1 cellular context compared by ENCODE assay signal in the genomic region with DNA sequence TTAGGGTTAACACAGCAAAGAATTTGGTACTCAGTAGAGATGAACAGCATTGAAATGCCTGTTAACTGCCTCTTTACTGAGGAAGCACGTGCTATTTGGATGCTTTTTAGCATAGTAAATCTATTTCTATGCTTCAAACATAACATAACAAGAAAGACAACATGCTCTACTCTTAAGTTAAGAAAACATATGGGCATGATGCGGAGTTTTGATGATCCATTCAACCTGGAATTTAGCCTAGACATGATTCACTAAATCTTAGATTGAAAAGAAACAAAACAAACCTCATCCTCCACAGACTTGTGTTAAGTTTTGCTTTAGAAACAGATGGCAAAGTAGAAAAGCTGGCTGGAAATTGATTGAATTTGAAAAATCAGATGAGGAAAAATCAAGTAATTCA.
TF ChIP-seq lines count a peak whose summit lies in the region.

No MANE protein-coding gene starts in this region.

TF ChIP-seq in GM12878, 131 proteins besides CTCF, POLR2A, EP300 and RAD21:
- TF ChIP-seq HDGF (IDR thresholded peaks at IDR 0.05) (no peak), HCFC1 (IDR thresholded peaks at IDR 0.05; ENCODE audit: low read length) (no peak), MEF2B (IDR thresholded peaks at IDR 0.05; ENCODE audit: partially characterized antibody, poor library complexity, severe bottlenecking) (no peak)
